9 cellular contexts compared by ENCODE assay signal in the genomic region with DNA sequence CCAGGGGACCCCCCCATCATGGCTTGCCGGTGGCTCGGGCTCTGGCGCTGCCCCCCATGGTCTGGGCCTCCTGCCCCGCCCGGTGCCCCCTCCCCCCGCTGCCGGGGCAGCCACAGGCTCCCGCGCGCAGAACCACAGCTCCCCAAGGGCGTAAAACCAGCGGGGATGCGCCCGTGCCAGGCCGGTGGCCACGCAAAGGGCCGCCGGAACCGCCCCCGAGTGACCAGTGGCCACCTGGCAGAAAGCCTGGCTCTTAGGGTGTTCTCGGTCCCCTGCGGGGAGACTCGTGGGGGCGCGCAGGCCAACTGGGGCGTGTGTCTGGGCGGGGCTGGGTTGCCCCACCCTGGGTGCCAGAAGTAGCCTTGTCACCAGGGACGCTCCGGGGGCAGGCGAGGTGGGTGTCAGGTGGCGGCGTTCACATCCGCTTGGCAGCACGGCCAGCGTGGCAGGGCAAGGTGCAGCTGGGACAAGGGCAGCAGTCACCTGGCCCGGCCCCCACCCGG. TPM values are rescaled to one million over a fixed set of nuclear protein-coding genes. Genes with fewer than 3 reads are reported as not detected.
A peak's percentile ranks its signal among the peaks of the same experiment; 100 is the strongest.
DNase-seq lines count a peak whose midpoint lies in the region; ATAC-seq and TF ChIP-seq lines count a peak whose summit lies in the region.
"Had no signal": no experiment of that assay in that cellular context is flagged by ENCODE, and none has a peak within 500 bp of the region (broad histone marks: within the 10 kb centered on the region; RNA-seq: fewer than 3 reads in every experiment).

No MANE protein-coding gene starts in this region.

- no peak for TF ChIP-seq POLR2A in thyroid gland (IDR thresholded peaks at IDR 0.05)

- 53 to 63% methylated on average over 9 to 13 of the region's 37 CpGs for WGBS in thyroid gland, 2 donors

- peaks cover 3% of the 10 kb centered on the region for H3K4me1 Mint-ChIP-seq in activated naive CD4-positive, alpha-beta T cell treated with anti-CD3 and anti-CD28 coated beads for 36 hours (ENCODE audit: low read depth)
- peaks cover 2 to 8% (median 6%) of the 10 kb centered on the region in 3 donors for H3K4me1 Mint-ChIP-seq in T-cell

- no peaks in the 10 kb centered on the region for H3K36me3 Mint-ChIP-seq in activated naive CD4-positive, alpha-beta T cell treated with anti-CD3 and anti-CD28 coated beads for 36 hours (ENCODE audit: low read depth)
- no peaks in the 10 kb centered on the region for H3K36me3 Mint-ChIP-seq in activated naive CD4-positive, alpha-beta T cell treated with anti-CD3 and anti-CD28 coated beads, Interleukin-2, amount 50 U/mL, for 72 hours
- no peaks in the 10 kb centered on the region for H3K36me3 Mint-ChIP-seq in T-cell

- H3K27ac Mint-ChIP-seq in activated naive CD4-positive, alpha-beta T cell treated with anti-CD3 and anti-CD28 coated beads for 36 hours, result no peak overlapping the region
- no peak overlapping the region for H3K27ac Mint-ChIP-seq in activated naive CD4-positive, alpha-beta T cell treated with anti-CD3 and anti-CD28 coated beads, Interleukin-2, amount 50 U/mL, for 72 hours
- no peak overlapping the region for H3K27ac Mint-ChIP-seq in T-cell

- DNase-seq in activated naive CD4-positive, alpha-beta T cell treated with anti-CD3 and anti-CD28 coated beads for 36 hours, result no peak
- no peak for DNase-seq in activated naive CD4-positive, alpha-beta T cell treated with anti-CD3 and anti-CD28 coated beads, Interleukin-2, amount 50 U/mL, for 72 hours (ENCODE audit: low spot score in 2 of 2)
- DNase-seq in T-cell, result no peak
- peak; percentile 41 to 55 for DNase-seq in thyroid gland
- no peak for DNase-seq in activated CD4-positive, alpha-beta T cell treated with anti-CD3 and anti-CD28 coated beads for 1 hour

- H3K4me3 Mint-ChIP-seq in activated naive CD4-positive, alpha-beta T cell treated with anti-CD3 and anti-CD28 coated beads for 36 hours, result peak overlapping the region; percentile 18
- H3K4me3 Mint-ChIP-seq in T-cell, result peak overlapping the region; percentile 21 to 54 (median 32)

- TF ChIP-seq CTCF in thyroid gland (IDR thresholded peaks at IDR 0.05), result no peak

- H3K27me3 ChIP-seq in thyroid gland, result no peaks in the 10 kb centered on the region
- H3K27me3 ChIP-seq: cardiac muscle cell had no signal

- no peaks in the 10 kb centered on the region for H3K9me3 ChIP-seq in iPS-18c (ENCODE audit: control insufficient read depth, insufficient read depth, low read length)
- no peaks in the 10 kb centered on the region for H3K9me3 ChIP-seq in thyroid gland

- H3K4me3 ChIP-seq in iPS-18c (ENCODE audit: insufficient read depth, low read depth, low read length) (peak overlapping the region; percentile 11), thyroid gland (replicated peaks in 1 of 3) (peak overlapping the region in 1 of 3 donors; percentile 65)

- ATAC-seq in activated naive CD4-positive, alpha-beta T cell treated with anti-CD3 and anti-CD28 coated beads, Interleukin-2, amount 50 U/mL, for 72 hours, result no peak
- no peak for ATAC-seq in T-cell (replicated peaks in 1 of 4)
- ATAC-seq in GM18517 (IDR thresholded peaks at IDR 0.05; ENCODE audit: unreplicated experiment), result no peak
- ATAC-seq in GM18520 (IDR thresholded peaks at IDR 0.05; ENCODE audit: unreplicated experiment), result no peak

- H3K36me3 ChIP-seq in thyroid gland, result no peaks in the 10 kb centered on the region
- H3K36me3 ChIP-seq: cardiac muscle cell had no signal

- intact Hi-C loops in activated naive CD4-positive, alpha-beta T cell treated with anti-CD3 and anti-CD28 coated beads for 36 hours (cut with micrococcal nuclease), result loop anchor here (2.0 kb wide), 1 partner anchor 41 kb away; no protein-coding TSS in a partner anchor
- intact Hi-C loops in thyroid gland (cut with DNase I), result no loop called here

- CTCF ChIA-PET in activated naive CD4-positive, alpha-beta T cell treated with anti-CD3 and anti-CD28 coated beads for 36 hours (lab: Charles Lee), result no interaction called here
- CTCF ChIA-PET in T-cell (lab: Charles Lee), result interaction anchor here in 1 of 2 donors (1.1 kb wide), 1 partner anchor 202 kb away, joined by 4 read pairs; no protein-coding TSS in a partner anchor

- peak overlapping the region; percentile 56 to 86 (median 83) for H3K27ac ChIP-seq in thyroid gland
- H3K27ac ChIP-seq: cardiac muscle cell had no signal

- H3K9me3 Mint-ChIP-seq in activated naive CD4-positive, alpha-beta T cell treated with anti-CD3 and anti-CD28 coated beads for 36 hours, result no peaks in the 10 kb centered on the region
- H3K9me3 Mint-ChIP-seq in activated naive CD4-positive, alpha-beta T cell treated with anti-CD3 and anti-CD28 coated beads, Interleukin-2, amount 50 U/mL, for 72 hours, result no peaks in the 10 kb centered on the region
- H3K9me3 Mint-ChIP-seq in T-cell, result no peaks in the 10 kb centered on the region

- H3K4me1 ChIP-seq in thyroid gland, result peaks cover 37 to 74% of the 10 kb centered on the region in 2 donors

- H3K27me3 Mint-ChIP-seq in activated naive CD4-positive, alpha-beta T cell treated with anti-CD3 and anti-CD28 coated beads for 36 hours (ENCODE audit: low read depth), result no peaks in the 10 kb centered on the region
- H3K27me3 Mint-ChIP-seq in T-cell, result peaks cover 0 to 8% of the 10 kb centered on the region in 2 donors

- POLR2A ChIA-PET in T-cell (lab: Charles Lee), result no interaction called here

RNA-seq across cellular contexts. Expression of gene AGPAT2, which starts 0.5 kb away (rescaled TPM):
- 1 to 10 TPM; 8.7 to 9.4 TPM for total RNA-seq in activated naive CD4-positive, alpha-beta T cell treated with anti-CD3 and anti-CD28 coated beads for 36 hours
- 10 to 100 TPM in 1 of 2 donors, 1 to 10 TPM in 1; 7.4 to 18.9 TPM for total RNA-seq in activated naive CD4-positive, alpha-beta T cell treated with anti-CD3 and anti-CD28 coated beads, Interleukin-2, amount 50 U/mL, for 72 hours
- 10 to 100 TPM in 4 of 5 donors, 1 to 10 TPM in 1; 6.5 to 13.0 (median 12.1) TPM for total RNA-seq in T-cell
- total RNA-seq in thyroid gland, result 10 to 100 TPM; 58.6 to 78.7 (median 72.0) TPM

RNA-seq across cellular contexts. Expression of gene DIPK1B, which starts 24.6 kb away (rescaled TPM):
- total RNA-seq in activated naive CD4-positive, alpha-beta T cell treated with anti-CD3 and anti-CD28 coated beads for 36 hours, result under 1 TPM in 1 of 2 experiments, not detected in 1; 0.10 TPM
- total RNA-seq in activated naive CD4-positive, alpha-beta T cell treated with anti-CD3 and anti-CD28 coated beads, Interleukin-2, amount 50 U/mL, for 72 hours, result under 1 TPM in 1 of 2 donors, not detected in 1; 0.37 TPM
- total RNA-seq in T-cell (1 to 10 TPM in 1 of 5 donors, under 1 TPM in 4; 0.25 to 2.1 (median 0.77) TPM), thyroid gland (10 to 100 TPM; 19.4 to 23.6 (median 22.6) TPM)

RNA-seq across cellular contexts. Expression of gene EGFL7, which starts 25.1 kb away (rescaled TPM):
- under 1 TPM; 0.25 to 0.52 TPM for total RNA-seq in activated naive CD4-positive, alpha-beta T cell treated with anti-CD3 and anti-CD28 coated beads for 36 hours
- 1 to 10 TPM in 1 of 2 donors, under 1 TPM in 1; 0.61 to 1.6 TPM for total RNA-seq in activated naive CD4-positive, alpha-beta T cell treated with anti-CD3 and anti-CD28 coated beads, Interleukin-2, amount 50 U/mL, for 72 hours
- total RNA-seq in T-cell, result 1 to 10 TPM in 3 of 5 donors, under 1 TPM in 2; 0.43 to 1.9 (median 1.1) TPM
- total RNA-seq in thyroid gland, result 100 to 1,000 TPM in 1 of 4 donors, 10 to 100 TPM in 3; 38.4 to 143 (median 81.6) TPM

RNA-seq across cellular contexts. Expression of gene LCN10, which starts 55.0 kb away (rescaled TPM):
- total RNA-seq in activated naive CD4-positive, alpha-beta T cell treated with anti-CD3 and anti-CD28 coated beads for 36 hours, result 1 to 10 TPM in 1 of 2 experiments, under 1 TPM in 1; 0.83 to 1.0 TPM
- total RNA-seq in activated naive CD4-positive, alpha-beta T cell treated with anti-CD3 and anti-CD28 coated beads, Interleukin-2, amount 50 U/mL, for 72 hours, result 1 to 10 TPM in 1 of 2 donors, under 1 TPM in 1; 0.89 to 1.6 TPM
- 1 to 10 TPM; 1.3 to 2.8 (median 2.2) TPM for total RNA-seq in T-cell
- 10 to 100 TPM in 1 of 4 donors, 1 to 10 TPM in 3; 5.8 to 10.1 (median 7.1) TPM for total RNA-seq in thyroid gland

Comparison
In these comparisons a context has a peak if more than half of its experiments do, and no peak if none do; other contexts are left out.
1. DNase-seq: peak in thyroid gland (2 of 2); none in activated naive CD4-positive, alpha-beta T cell treated with anti-CD3 and anti-CD28 coated beads for 36 hours (single experiment), activated naive CD4-positive, alpha-beta T cell treated with anti-CD3 and anti-CD28 coated beads, Interleukin-2, amount 50 U/mL, for 72 hours (0 of 2), T-cell (0 of 34) and activated CD4-positive, alpha-beta T cell treated with anti-CD3 and anti-CD28 coated beads for 1 hour (single experiment).
2. RNA of gene DIPK1B, which starts 24.6 kb away (total RNA-seq): 19.4 to 23.6 TPM in thyroid gland; 0.25 to 2.1 TPM in T-cell, 0.37 TPM in activated naive CD4-positive, alpha-beta T cell treated with anti-CD3 and anti-CD28 coated beads, Interleukin-2, amount 50 U/mL, for 72 hours and 0.10 TPM in activated naive CD4-positive, alpha-beta T cell treated with anti-CD3 and anti-CD28 coated beads for 36 hours; every median in the first group is over 4 times any median in the second.
3. RNA of gene EGFL7, which starts 25.1 kb away (total RNA-seq): 38.4 to 143 TPM in thyroid gland; 0.61 to 1.6 TPM in activated naive CD4-positive, alpha-beta T cell treated with anti-CD3 and anti-CD28 coated beads, Interleukin-2, amount 50 U/mL, for 72 hours, 0.43 to 1.9 TPM in T-cell and 0.25 to 0.52 TPM in activated naive CD4-positive, alpha-beta T cell treated with anti-CD3 and anti-CD28 coated beads for 36 hours; every median in the first group is over 10 times any median in the second.